Comparison of ENCODE assay signal across 18 cellular contexts in the genomic region with DNA sequence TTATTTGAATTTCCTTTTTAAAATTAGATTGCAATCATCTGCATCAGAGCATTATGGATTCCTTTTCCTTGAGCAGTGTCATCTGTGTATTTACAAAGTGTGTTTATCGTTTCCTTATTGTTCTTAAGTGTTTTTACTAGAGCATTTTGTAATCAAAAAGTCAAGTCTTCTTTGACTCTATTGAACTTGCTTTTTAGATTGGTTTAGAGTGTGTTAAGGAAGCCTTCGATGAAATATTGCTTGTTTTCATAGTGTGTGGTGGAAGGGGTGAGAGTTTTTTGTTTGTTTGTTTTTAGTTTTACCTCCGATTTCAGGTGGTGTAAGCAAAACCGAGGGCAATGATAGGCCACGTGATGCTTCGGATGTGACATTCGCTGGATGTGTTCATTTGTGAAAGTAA. TPM values are rescaled to one million over a fixed set of nuclear protein-coding genes. Genes with fewer than 3 reads are reported as not detected.
DNase-seq lines count a peak whose midpoint lies in the region; ATAC-seq, FAIRE-seq and TF ChIP-seq lines count a peak whose summit lies in the region.
"Had no signal": no experiment of that assay in that cellular context is flagged by ENCODE, and none has a peak within 500 bp of the region (broad histone marks: within the 10 kb centered on the region; RNA-seq: fewer than 3 reads in every experiment).

No MANE protein-coding gene starts in this region.

- H3K79me2 ChIP-seq in trophoblast cell (ENCODE audit: control insufficient read depth, insufficient read depth, low read length, poor library complexity) = peaks cover 6% of the 10 kb centered on the region

- H2BK12ac ChIP-seq in trophoblast cell (ENCODE audit: low read length) = no peak overlapping the region

- H3K18ac ChIP-seq in trophoblast cell (ENCODE audit: low read length) = no peak overlapping the region

- H3K4me3 ChIP-seq in SK-N-MC (0 out of 2 replicates have a peak overlapping the region, but pooled peaks have one; percentile 45), kidney (ENCODE audit: low read length in 2 of 2) (peak overlapping the region; percentile 15 to 16), trophoblast cell (ENCODE audit: low read depth, low read length) (no peak overlapping the region), MG63 (no peak overlapping the region)
- H3K4me3 ChIP-seq: SJCRH30 had no signal

- FAIRE-seq in kidney (lab: Jason Lieb, UNC) = no peak

- no peak for TF ChIP-seq CTCF in C4-2B (conservative IDR thresholded peaks at IDR 0.05)
- TF ChIP-seq CTCF in kidney (IDR thresholded peaks at IDR 0.05; ENCODE audit: borderline replicate concordance, extremely low read depth, insufficient read depth) = no peak

- H3K27me3 ChIP-seq in trophoblast cell (ENCODE audit: insufficient read depth, low read length) (no peaks in the 10 kb centered on the region), MG63 (no peaks in the 10 kb centered on the region)
- H3K27me3 ChIP-seq: SJCRH30 had no signal

- no peak overlapping the region for H2AK5ac ChIP-seq in trophoblast cell (ENCODE audit: low read length)

- no peak overlapping the region for H3K4me2 ChIP-seq in trophoblast cell (ENCODE audit: low read length)

- no peaks in the 10 kb centered on the region for H3K36me3 ChIP-seq in SK-N-MC (ENCODE audit: insufficient read depth, low read length)
- H3K36me3 ChIP-seq in kidney (ENCODE audit: control insufficient read depth in 1 of 2, insufficient read depth in 2 of 2, low read length in 2 of 2) = no peaks in the 10 kb centered on the region
- no peaks in the 10 kb centered on the region for H3K36me3 ChIP-seq in trophoblast cell (ENCODE audit: control insufficient read depth in 1 of 2, insufficient read depth in 2 of 2, low read length in 2 of 2)
- no peaks in the 10 kb centered on the region for H3K36me3 ChIP-seq in MG63
- H3K36me3 ChIP-seq: SJCRH30 had no signal

- no peak overlapping the region for H3K23ac ChIP-seq in trophoblast cell (ENCODE audit: low read length)

- no peak overlapping the region for H3K14ac ChIP-seq in trophoblast cell (ENCODE audit: low read length)

- H3K9ac ChIP-seq in SK-N-MC (ENCODE audit: insufficient read length) = no peak overlapping the region
- H3K9ac ChIP-seq in kidney (ENCODE audit: low read length in 2 of 2) = no peak overlapping the region
- H3K9ac ChIP-seq in trophoblast cell (ENCODE audit: low read length) = no peak overlapping the region

- H4K12ac ChIP-seq in trophoblast cell (ENCODE audit: low read depth, low read length) = no peak overlapping the region

- no peak for DNase-seq in SK-N-MC (ENCODE audit: low read depth, low spot score)
- no peak for DNase-seq in kidney
- no peak for DNase-seq in trophoblast cell
- DNase-seq in occipital lobe (lab: John Stamatoyannopoulos, UW) = no peak
- no peak for DNase-seq in NCI-H82 (lab: John Stamatoyannopoulos, UW)
- DNase-seq in MG63 = no peak
- DNase-seq: Caco-2, DMS153, GOT3, MV-4-11, NCI-H1417 treated with DMSO at 0.1 percent for 48 hours, NCI-H1930, NCI-H446 treated with DMSO at 0.1 percent for 48 hours, RPMI8226, SJCRH30 had no signal

- peaks cover 10% of the 10 kb centered on the region for H3K79me1 ChIP-seq in trophoblast cell (ENCODE audit: low read length)

- peak overlapping the region; percentile 90; the same call in 1 of the 2 replicates for H3K27ac ChIP-seq in C4-2B
- peak overlapping the region; percentile 85; the same call in 1 of the 2 replicates for H3K27ac ChIP-seq in SK-N-MC
- peak overlapping the region in 1 of 2 donors; percentile 44 for H3K27ac ChIP-seq in kidney (ENCODE audit: low read depth in 2 of 2, low read length in 2 of 2)
- no peak overlapping the region for H3K27ac ChIP-seq in trophoblast cell (ENCODE audit: low read depth, low read length)
- H3K27ac ChIP-seq: SJCRH30 had no signal

- no peak for ATAC-seq in HG03108 (IDR thresholded peaks at IDR 0.05; ENCODE audit: unreplicated experiment)

- H3K4ac ChIP-seq in trophoblast cell (ENCODE audit: low read depth, low read length) = peak overlapping the region; percentile 61

- no peak overlapping the region for H2BK120ac ChIP-seq in trophoblast cell (ENCODE audit: insufficient read depth, low read length, poor library complexity)

- H3K9me3 ChIP-seq in SK-N-MC (ENCODE audit: low read depth, low read length) = no peaks in the 10 kb centered on the region
- no peaks in the 10 kb centered on the region for H3K9me3 ChIP-seq in kidney (ENCODE audit: control insufficient read depth in 1 of 2, low read length in 2 of 2)
- no peaks in the 10 kb centered on the region for H3K9me3 ChIP-seq in trophoblast cell (ENCODE audit: insufficient read depth, low read depth, low read length)
- H3K9me3 ChIP-seq in MG63 = no peaks in the 10 kb centered on the region
- H3K9me3 ChIP-seq: Caco-2, SJCRH30 had no signal

- H3K4me1 ChIP-seq in kidney (ENCODE audit: control insufficient read depth in 1 of 2, insufficient read depth in 1 of 2, low read depth in 1 of 2, low read length in 2 of 2) (no peaks in the 10 kb centered on the region), trophoblast cell (ENCODE audit: control insufficient read depth in 1 of 2, insufficient read depth in 2 of 2, low read length in 2 of 2) (peaks cover 14 to 24% of the 10 kb centered on the region in 2 experiments)

- no peak overlapping the region for H2AFZ ChIP-seq in trophoblast cell (ENCODE audit: insufficient read depth, low read length, poor library complexity)

- no peak overlapping the region for H4K91ac ChIP-seq in trophoblast cell (ENCODE audit: low read depth, low read length)

- intact Hi-C loops in kidney (cut with DNase I) = no loop called here

- peak overlapping the region; percentile 50 for H2BK5ac ChIP-seq in trophoblast cell (ENCODE audit: low read depth, low read length, poor library complexity)

- no peak overlapping the region for H4K8ac ChIP-seq in trophoblast cell (ENCODE audit: low read depth, low read length)

- WGBS in trophoblast cell (ENCODE audit: extremely low coverage, insufficient coverage, insufficient read length) = 100% methylated on average over 1 of the region's 7 CpGs

RNA-seq across cellular contexts. Expression of gene ARHGAP28, which starts 45.7 kb away (rescaled TPM):
- total RNA-seq in kidney = 4.6 TPM
- polyA plus RNA-seq in kidney (ENCODE audit: insufficient read depth, low read depth, low replicate concordance) = 4.6 TPM
- 33.3 and 36.5 TPM in 2 replicates for polyA plus RNA-seq in trophoblast cell (2013)
- total RNA-seq in occipital lobe = 21.2 TPM
- 0.99 and 1.6 TPM in 2 replicates for total RNA-seq in MG63 (2014; rRNA removed; shearing (Covaris generic); ENCODE audit: low replicate concordance)
- total RNA-seq: A673 had no signal

Comparison
In these comparisons a context has a peak if more than half of its experiments do, and no peak if none do; other contexts are left out.
1. H3K4me3 ChIP-seq: peak in SK-N-MC (single experiment) and kidney (2 of 2); none in trophoblast cell (single experiment) and MG63 (single experiment).